In the genomic region with DNA sequence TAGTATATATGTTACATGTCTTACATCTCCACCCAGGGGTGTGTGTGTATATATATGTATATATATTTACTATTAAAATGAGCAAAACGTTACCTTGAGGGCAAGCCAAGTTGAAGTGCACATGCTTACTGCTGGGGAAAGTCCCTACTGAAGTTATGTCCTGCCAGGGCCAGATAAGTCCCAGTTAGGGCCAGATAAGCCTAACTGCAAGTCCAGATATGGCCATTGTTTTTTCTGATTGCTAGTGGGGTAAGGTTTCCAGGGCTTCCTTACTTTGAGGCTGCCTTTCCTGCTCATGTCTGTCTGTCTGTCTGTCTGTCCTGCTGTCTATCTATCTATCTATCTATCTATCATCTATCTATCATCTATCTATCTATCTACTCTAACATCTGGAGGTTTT, we compare ENCODE assay signal across 1 cellular context.
TF ChIP-seq lines count a peak whose summit lies in the region.

No MANE protein-coding gene starts in this region.

TF ChIP-seq in endothelial cell of umbilical vein, 7 proteins besides CTCF, POLR2A, EP300 and RAD21:
- TF ChIP-seq FOS (IDR thresholded peaks at IDR 0.05; ENCODE audit: borderline replicate concordance, insufficient read depth, low read length) (no peak), MYC (IDR thresholded peaks at IDR 0.05; ENCODE audit: low read depth, low read length) (no peak), GATA2 (IDR thresholded peaks at IDR 0.05; ENCODE audit: insufficient read depth, insufficient read length, low read depth, low read length) (no peak), EZH2 (IDR thresholded peaks at IDR 0.05; ENCODE audit: borderline replicate concordance, low read depth, low read length, severe bottlenecking) (no peak), JUN (IDR thresholded peaks at IDR 0.05; ENCODE audit: borderline replicate concordance, insufficient read depth, insufficient read length, low read depth) (no peak), POLR2AphosphoS5 (IDR thresholded peaks at IDR 0.05; ENCODE audit: insufficient read depth, low read depth, low read length) (no peak)
- TF ChIP-seq, protein P1, sequence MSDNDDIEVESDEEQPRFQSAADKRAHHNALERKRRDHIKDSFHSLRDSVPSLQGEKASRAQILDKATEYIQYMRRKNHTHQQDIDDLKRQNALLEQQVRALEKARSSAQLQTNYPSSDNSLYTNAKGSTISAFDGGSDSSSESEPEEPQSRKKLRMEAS (IDR thresholded peaks at IDR 0.05; ENCODE audit: insufficient read depth, insufficient read length), result no peak
